ENCODE assay signal across 37 cellular contexts in genomic region chr20:54098044-54098443, GRCh38. TPM values are rescaled to one million over a fixed set of nuclear protein-coding genes. Genes with fewer than 3 reads are reported as not detected.
"Had no signal": no experiment of that assay in that cellular context is flagged by ENCODE, and none has a peak within 500 bp of the region (broad histone marks: within the 10 kb centered on the region; RNA-seq: fewer than 3 reads in every experiment).

No MANE protein-coding gene starts in this region.

- H3K27ac ChIP-seq: ascending aorta, body of pancreas, breast epithelium, RWPE1, VCaP had no signal

- H3K27me3 Mint-ChIP-seq: activated B cell treated with CpG ODN at 0.5 μM for 24 hours; activated CD4-positive, alpha-beta memory T cell treated with anti-CD3 and anti-CD28 coated beads for 36 hours; activated naive CD8-positive, alpha-beta T cell treated with anti-CD3 and anti-CD28 coated beads for 36 hours had no signal

- H3K36me3 Mint-ChIP-seq: activated CD4-positive, alpha-beta memory T cell treated with anti-CD3 and anti-CD28 coated beads for 36 hours had no signal

- H3K36me3 ChIP-seq: ascending aorta, breast epithelium had no signal

- H3K4me3 Mint-ChIP-seq: activated B cell treated with CpG ODN at 0.5 μM for 24 hours; activated CD4-positive, alpha-beta memory T cell treated with anti-CD3 and anti-CD28 coated beads for 36 hours; activated naive CD8-positive, alpha-beta T cell treated with anti-CD3 and anti-CD28 coated beads for 36 hours; activated T-cell treated with anti-CD3 and anti-CD28 coated beads, Interleukin-2, amount 50 U/mL, for 72 hours; activated T-helper 17 cell treated with anti-CD3 and anti-CD28 coated beads, Interleukin-2, amount 50 U/mL, for 72 hours had no signal

- H3K27me3 ChIP-seq: ascending aorta, body of pancreas, breast epithelium had no signal

- H3K4me3 ChIP-seq: ascending aorta, body of pancreas, breast epithelium had no signal

- H3K9me3 ChIP-seq: ascending aorta, body of pancreas, breast epithelium had no signal

- DNase-seq: activated B cell treated with CpG ODN at 0.5 μM for 24 hours; activated CD4-positive, alpha-beta memory T cell treated with anti-CD3 and anti-CD28 coated beads for 36 hours; activated CD4-positive, alpha-beta T cell treated with anti-CD3 and anti-CD28 coated beads for 4 hours; activated CD4-positive, alpha-beta T cell treated with anti-CD3 and anti-CD28 coated beads, Interleukin-2, amount 50 U/mL, for 1 hour; activated CD4-positive, CD25-positive, alpha-beta regulatory T cell treated with anti-CD3 and anti-CD28 coated beads, Interleukin-2, amount 50 U/mL, for 72 hours; activated effector memory CD4-positive, alpha-beta T cell treated with anti-CD3 and anti-CD28 coated beads, Interleukin-2, amount 50 U/mL, for 16 hours; activated naive CD4-positive, alpha-beta T cell; activated naive CD4-positive, alpha-beta T cell treated with anti-CD3 and anti-CD28 coated beads, Interleukin-2, amount 50 U/mL, for 16 hours; activated naive CD8-positive, alpha-beta T cell treated with anti-CD3 and anti-CD28 coated beads for 36 hours; activated T-cell treated with anti-CD3 and anti-CD28 coated beads, Interleukin-2, amount 50 U/mL, for 1 hour; activated T-cell treated with anti-CD3 and anti-CD28 coated beads, Interleukin-2, amount 50 U/mL, for 72 hours; amniotic stem cell; body of pancreas; KG1; MM.1S; MV-4-11; NCI-H1092; NCI-H1436 treated with DMSO at 0.1 percent for 48 hours; NCI-H1694 treated with DMSO at 0.1 percent for 48 hours; NCI-H2029; NCI-H345; NCI-H524 treated with DMSO at 0.1 percent for 48 hours; SIG-M5; T-helper 1 cell; T-helper 2 cell; T-helper 9 cell had no signal

- H3K4me1 ChIP-seq: ascending aorta, body of pancreas, breast epithelium had no signal

- H3K4me1 Mint-ChIP-seq: activated B cell treated with CpG ODN at 0.5 μM for 24 hours; activated T-helper 17 cell treated with anti-CD3 and anti-CD28 coated beads, Interleukin-2, amount 50 U/mL, for 72 hours had no signal

- H3K27ac Mint-ChIP-seq: activated B cell treated with CpG ODN at 0.5 μM for 24 hours; activated CD4-positive, alpha-beta memory T cell treated with anti-CD3 and anti-CD28 coated beads for 36 hours; activated naive CD8-positive, alpha-beta T cell treated with anti-CD3 and anti-CD28 coated beads for 36 hours; activated T-cell treated with anti-CD3 and anti-CD28 coated beads, Interleukin-2, amount 50 U/mL, for 72 hours; activated T-helper 17 cell treated with anti-CD3 and anti-CD28 coated beads, Interleukin-2, amount 50 U/mL, for 72 hours had no signal

- H3K9me3 Mint-ChIP-seq: activated B cell treated with CpG ODN at 0.5 μM for 24 hours; activated CD4-positive, alpha-beta memory T cell treated with anti-CD3 and anti-CD28 coated beads for 36 hours; activated naive CD8-positive, alpha-beta T cell treated with anti-CD3 and anti-CD28 coated beads for 36 hours; activated T-cell treated with anti-CD3 and anti-CD28 coated beads, Interleukin-2, amount 50 U/mL, for 72 hours; activated T-helper 17 cell treated with anti-CD3 and anti-CD28 coated beads, Interleukin-2, amount 50 U/mL, for 72 hours had no signal

- ATAC-seq: activated T-cell treated with anti-CD3 and anti-CD28 coated beads, Interleukin-2, amount 50 U/mL, for 72 hours; activated T-helper 17 cell treated with anti-CD3 and anti-CD28 coated beads, Interleukin-2, amount 50 U/mL, for 72 hours; body of pancreas; Right ventricle myocardium inferior; SK-N-SH treated with all-trans-retinoic acid at 6 μM for 48 hours had no signal

RNA-seq across cellular contexts. Expression of gene BCAS1, which starts 27.6 kb away (rescaled TPM):
- total RNA-seq: activated T-cell treated with anti-CD3 and anti-CD28 coated beads, Interleukin-2, amount 50 U/mL, for 72 hours; ascending aorta; cardiac septum; LHCN-M2; NCI-H460; Right ventricle myocardium inferior; SK-MEL-5 had no signal
